In genomic region chr5:149406203-149406978, GRCh38 we compare ENCODE assay signal across 11 cellular contexts. TPM values are rescaled to one million over a fixed set of nuclear protein-coding genes. Genes with fewer than 3 reads are reported as not detected.
DNase-seq lines count a peak whose midpoint lies in the region; ATAC-seq and TF ChIP-seq lines count a peak whose summit lies in the region.
"Had no signal": no experiment of that assay in that cellular context is flagged by ENCODE, and none has a peak within 500 bp of the region (broad histone marks: within the 10 kb centered on the region; RNA-seq: fewer than 3 reads in every experiment).

No MANE protein-coding gene starts in this region.

- H3K4me1 ChIP-seq in SK-N-SH (ENCODE audit: control insufficient read depth in 1 of 2, insufficient read depth in 2 of 2, low read depth in 1 of 2, low read length in 1 of 2) (peaks cover 44 to 61% of the 10 kb centered on the region in 2 experiments), muscle layer of duodenum (ENCODE audit: control insufficient read depth in 1 of 2, insufficient read depth in 2 of 2, low read length in 2 of 2) (peaks cover 0 to 11% of the 10 kb centered on the region in 2 donors), vagina (peaks cover 42% of the 10 kb centered on the region), OCI-LY7 (ENCODE audit: insufficient read depth, low read length, poor library complexity, severe bottlenecking) (no peaks in the 10 kb centered on the region)
- no peaks in the 10 kb centered on the region for H3K4me1 ChIP-seq in naive thymus-derived CD4-positive, alpha-beta T cell (ENCODE audit: control insufficient read depth in 2 of 2, insufficient read depth in 2 of 2, low read length in 2 of 2)

- no peaks in the 10 kb centered on the region for H3K27me3 ChIP-seq in SK-N-SH (ENCODE audit: insufficient read depth)
- H3K27me3 ChIP-seq in muscle layer of duodenum (ENCODE audit: low read depth, low read length), result no peaks in the 10 kb centered on the region
- H3K27me3 ChIP-seq in vagina, result no peaks in the 10 kb centered on the region
- H3K27me3 ChIP-seq in naive thymus-derived CD4-positive, alpha-beta T cell (ENCODE audit: control insufficient read depth in 2 of 2, insufficient read depth in 2 of 2, low read length in 2 of 2), result no peaks in the 10 kb centered on the region

- no peak overlapping the region for H2AFZ ChIP-seq in SK-N-SH (ENCODE audit: low read depth)
- no peak overlapping the region for H2AFZ ChIP-seq in OCI-LY7 (ENCODE audit: low read length)

- peak overlapping the region; percentile 62 for H3K9ac ChIP-seq in SK-N-SH

- no TSS peak for BruUV-seq in OCI-LY7 (replicated peaks; lab: Mats Ljungman, UMichigan)

- intact Hi-C loops in vagina (cut with DNase I) (loop anchor here (2.0 to 10.0 kb wide), 2 partner anchors 20 to 1378 kb away; no protein-coding TSS in a partner anchor), OCI-LY7 (cut with micrococcal nuclease; ENCODE audit: unreplicated experiment) (no loop called here)
- intact Hi-C loops in naive thymus-derived CD4-positive, alpha-beta T cell (cut with micrococcal nuclease), result no loop called here

- peaks cover 49% of the 10 kb centered on the region for H3K79me2 ChIP-seq in SK-N-SH (ENCODE audit: insufficient read depth)
- no peaks in the 10 kb centered on the region for H3K79me2 ChIP-seq in OCI-LY7 (ENCODE audit: insufficient read depth, low read depth, low read length)

- peak in 1 of 2 experiments; percentile 60; a peak in 2 of 4 replicates for TF ChIP-seq EP300 in SK-N-SH (IDR thresholded peaks at IDR 0.05; ENCODE audit: borderline replicate concordance in 1 of 2, low read depth in 1 of 2, low read length in 1 of 2)

- peaks cover 0 to 9% (median 0%) of the 10 kb centered on the region in 5 donors for H3K27me3 Mint-ChIP-seq in naive thymus-derived CD4-positive, alpha-beta T cell

- H3K9me2 ChIP-seq in SK-N-SH (no peaks in the 10 kb centered on the region), OCI-LY7 (ENCODE audit: insufficient read depth, low read length) (no peaks in the 10 kb centered on the region)

- ATAC-seq in naive thymus-derived CD4-positive, alpha-beta T cell, result no peak
- ATAC-seq in GM21737 (IDR thresholded peaks at IDR 0.05; ENCODE audit: unreplicated experiment), result no peak

- TF ChIP-seq RAD21 in SK-N-SH (IDR thresholded peaks at IDR 0.05; ENCODE audit: low read length), result no peak

- H3K27ac ChIP-seq in SK-N-SH (ENCODE audit: low read depth in 2 of 2, low read length in 1 of 2) (peak overlapping the region; percentile 81 to 90), muscle layer of duodenum (ENCODE audit: low read length) (peak overlapping the region; percentile 99), vagina (peak overlapping the region; percentile 84), OCI-LY7 (ENCODE audit: low read depth, low read length, poor library complexity, severe bottlenecking) (no peak overlapping the region)
- no peak overlapping the region for H3K27ac ChIP-seq in naive thymus-derived CD4-positive, alpha-beta T cell (ENCODE audit: low read depth, low read length)

- H3K4me2 ChIP-seq in SK-N-SH (peak overlapping the region; percentile 91), OCI-LY7 (ENCODE audit: low read length) (no peak overlapping the region)

- H4K20me1 ChIP-seq in SK-N-SH (ENCODE audit: insufficient read depth) (peaks cover 40% of the 10 kb centered on the region), OCI-LY7 (ENCODE audit: insufficient read depth, low read length) (no peaks in the 10 kb centered on the region)

- DNase-seq in SK-N-SH, result peak; percentile 83
- peak; percentile 98 for DNase-seq in fibroblast of peridontal ligament (ENCODE audit: extremely low read depth)
- DNase-seq in vagina (ENCODE audit: extremely low spot score in 2 of 2), result no peak
- DNase-seq in OCI-LY7 (ENCODE audit: low spot score), result no peak
- no peak for DNase-seq in NCI-H2081 treated with DMSO at 0.1 percent for 48 hours (lab: John Stamatoyannopoulos, UW)
- no peak for DNase-seq in naive thymus-derived CD4-positive, alpha-beta T cell
- DNase-seq: islet precursor cell, NCI-H1105, T-helper 1 cell had no signal

- no peaks in the 10 kb centered on the region for H3K9me3 ChIP-seq in SK-N-SH
- H3K9me3 ChIP-seq in muscle layer of duodenum (ENCODE audit: control insufficient read depth in 1 of 2, low read length in 2 of 2), result no peaks in the 10 kb centered on the region
- H3K9me3 ChIP-seq in vagina, result no peaks in the 10 kb centered on the region
- no peaks in the 10 kb centered on the region for H3K9me3 ChIP-seq in OCI-LY7 (ENCODE audit: low read length)
- no peaks in the 10 kb centered on the region for H3K9me3 ChIP-seq in naive thymus-derived CD4-positive, alpha-beta T cell (ENCODE audit: control insufficient read depth in 2 of 3, low read length in 3 of 3)

- CTCF ChIA-PET in SK-N-SH (lab: Yijun Ruan, JAX) (interaction anchor here (0.5 to 52.5 kb wide), 10 partner anchors 9 to 108 kb away, joined by 3 to 1751 read pairs (median 4); partner anchors contain the start of genes IL17B and PCYOX1L), OCI-LY7 (lab: Charles Lee; ENCODE audit: unreplicated experiment) (no interaction called here)
- CTCF ChIA-PET in naive thymus-derived CD4-positive, alpha-beta T cell (lab: Charles Lee), result no interaction called here

- POLR2A ChIA-PET in SK-N-SH (lab: Yijun Ruan, JAX) (interaction anchor here (0.5 to 4.7 kb wide), 6 partner anchors 9 to 28 kb away, joined by 3 to 30 read pairs (median 5); no protein-coding TSS in a partner anchor), OCI-LY7 (lab: Charles Lee) (interaction anchor here (0.5 kb wide), 1 partner anchor 158 kb away, joined by 3 read pairs; no protein-coding TSS in a partner anchor)
- POLR2A ChIA-PET in naive thymus-derived CD4-positive, alpha-beta T cell (lab: Charles Lee), result no interaction called here

- H3K4me3 ChIP-seq in SK-N-SH (ENCODE audit: low read depth in 2 of 2, low read length in 1 of 2) (peak overlapping the region; percentile 53 to 72), muscle layer of duodenum (ENCODE audit: low read depth in 1 of 2, low read length in 2 of 2) (peak overlapping the region; percentile 76 to 84), vagina (peak overlapping the region; percentile 46 to 57), OCI-LY7 (ENCODE audit: low read depth, low read length, poor library complexity, severe bottlenecking) (no peak overlapping the region)
- no peak overlapping the region for H3K4me3 ChIP-seq in naive thymus-derived CD4-positive, alpha-beta T cell (ENCODE audit: low read length)

- H3K27ac Mint-ChIP-seq in naive thymus-derived CD4-positive, alpha-beta T cell, result no peak overlapping the region

- H3K36me3 ChIP-seq in SK-N-SH (replicated peaks in 1 of 2; ENCODE audit: control insufficient read depth in 1 of 2, insufficient read depth in 2 of 2, low read length in 1 of 2) (peaks cover 0 to 12% of the 10 kb centered on the region in 2 experiments), muscle layer of duodenum (ENCODE audit: control insufficient read depth in 1 of 2, insufficient read depth in 2 of 2, low read length in 2 of 2) (peaks cover 9 to 25% of the 10 kb centered on the region in 2 donors), vagina (peaks cover 5 to 11% of the 10 kb centered on the region in 2 donors), OCI-LY7 (ENCODE audit: insufficient read depth, low read length) (no peaks in the 10 kb centered on the region)
- no peaks in the 10 kb centered on the region for H3K36me3 ChIP-seq in naive thymus-derived CD4-positive, alpha-beta T cell (ENCODE audit: control insufficient read depth in 2 of 3, insufficient read depth in 3 of 3, low read length in 3 of 3)

- H3K4me1 Mint-ChIP-seq in naive thymus-derived CD4-positive, alpha-beta T cell, result no peaks in the 10 kb centered on the region

- peaks cover 0 to 3% (median 0%) of the 10 kb centered on the region in 11 donors for H3K9me3 Mint-ChIP-seq in naive thymus-derived CD4-positive, alpha-beta T cell

- WGBS in SK-N-SH (ENCODE audit: low lambda C conversion rate), result 17% methylated on average over 2 of the region's 9 CpGs

- TF ChIP-seq CTCF in SK-N-SH (IDR thresholded peaks at IDR 0.05) (peak; percentile 22), vagina (IDR thresholded peaks at IDR 0.05) (no peak), OCI-LY7 (conservative IDR thresholded peaks at IDR 0.05; ENCODE audit: low read length) (no peak)

- H3K4me3 Mint-ChIP-seq in naive thymus-derived CD4-positive, alpha-beta T cell, result no peak overlapping the region

- no peaks in the 10 kb centered on the region for H3K36me3 Mint-ChIP-seq in naive thymus-derived CD4-positive, alpha-beta T cell

- peaks cover 36% of the 10 kb centered on the region for H3F3A ChIP-seq in SK-N-SH (replicated peaks; ENCODE audit: insufficient read depth)

- peak; percentile 21 to 83 for TF ChIP-seq POLR2A in vagina (IDR thresholded peaks at IDR 0.05)

TF ChIP-seq in SK-N-SH, 30 proteins besides CTCF, POLR2A, EP300 and RAD21 (continues in another document):
- no peak for TF ChIP-seq FOXM1 (IDR thresholded peaks at IDR 0.05; ENCODE audit: low read depth)
- TF ChIP-seq POLR2AphosphoS5 (IDR thresholded peaks at IDR 0.05; ENCODE audit: low read depth, low read length), result peak; percentile 70

RNA-seq across cellular contexts. Expression of gene IL17B, which starts 27.3 kb away (rescaled TPM):
- 0.16 TPM in 1 of 2 replicates, not detected in the other for polyA plus RNA-seq in SK-N-SH (2012; rRNA removed)
- polyA plus RNA-seq in SK-N-SH (2012; cell fraction: cytosol; rRNA removed), result 0.09 TPM in 1 of 2 replicates, not detected in the other
- polyA plus RNA-seq in SK-N-SH (2012; cell fraction: nucleus; rRNA removed), result 0.29 TPM in 1 of 2 replicates, not detected in the other
- total RNA-seq in vagina (2.7 TPM), OCI-LY7 (2022) (not detected in 2 replicates)
- total RNA-seq in OCI-LY7 (2014; rRNA removed; shearing (Covaris generic)), result not detected in 2 replicates
- not detected for total RNA-seq in naive thymus-derived CD4-positive, alpha-beta T cell
- polyA plus RNA-seq in naive thymus-derived CD4-positive, alpha-beta T cell, result not detected

RNA-seq across cellular contexts. Expression of gene PCYOX1L, which starts 48.5 kb away (rescaled TPM):
- polyA plus RNA-seq in SK-N-SH (2012; rRNA removed), result 17.4 and 17.5 TPM in 2 replicates
- polyA plus RNA-seq in SK-N-SH (2012; cell fraction: cytosol; rRNA removed), result 11.3 and 13.9 TPM in 2 replicates
- polyA plus RNA-seq in SK-N-SH (2012; cell fraction: nucleus; rRNA removed), result 22.3 and 27.6 TPM in 2 replicates
- total RNA-seq in vagina, result 6.4 TPM
- 18.5 and 22.5 TPM in 2 replicates for total RNA-seq in OCI-LY7 (2014; rRNA removed; shearing (Covaris generic))
- 32.3 and 33.3 TPM in 2 replicates for total RNA-seq in OCI-LY7 (2022)
- 10 to 100 TPM; 29.7 to 53.7 (median 36.3) TPM for total RNA-seq in naive thymus-derived CD4-positive, alpha-beta T cell
- polyA plus RNA-seq in naive thymus-derived CD4-positive, alpha-beta T cell, result 10 to 100 TPM; 12.7 to 21.1 TPM

Comparison
In these comparisons a context has a peak if more than half of its experiments do, and no peak if none do; other contexts are left out.
1. DNase-seq: peak in SK-N-SH (single experiment) and fibroblast of peridontal ligament (single experiment); none in vagina (0 of 2), OCI-LY7 (single experiment), NCI-H2081 treated with DMSO at 0.1 percent for 48 hours (single experiment) and naive thymus-derived CD4-positive, alpha-beta T cell (0 of 9).
2. H3K27ac ChIP-seq: peak in SK-N-SH (2 of 2), muscle layer of duodenum (single experiment) and vagina (single experiment); none in OCI-LY7 (single experiment) and naive thymus-derived CD4-positive, alpha-beta T cell (single experiment).
3. H3K4me3 ChIP-seq: peak in SK-N-SH (2 of 2), muscle layer of duodenum (2 of 2) and vagina (2 of 2); none in OCI-LY7 (single experiment) and naive thymus-derived CD4-positive, alpha-beta T cell (single experiment).